In the genomic region with DNA sequence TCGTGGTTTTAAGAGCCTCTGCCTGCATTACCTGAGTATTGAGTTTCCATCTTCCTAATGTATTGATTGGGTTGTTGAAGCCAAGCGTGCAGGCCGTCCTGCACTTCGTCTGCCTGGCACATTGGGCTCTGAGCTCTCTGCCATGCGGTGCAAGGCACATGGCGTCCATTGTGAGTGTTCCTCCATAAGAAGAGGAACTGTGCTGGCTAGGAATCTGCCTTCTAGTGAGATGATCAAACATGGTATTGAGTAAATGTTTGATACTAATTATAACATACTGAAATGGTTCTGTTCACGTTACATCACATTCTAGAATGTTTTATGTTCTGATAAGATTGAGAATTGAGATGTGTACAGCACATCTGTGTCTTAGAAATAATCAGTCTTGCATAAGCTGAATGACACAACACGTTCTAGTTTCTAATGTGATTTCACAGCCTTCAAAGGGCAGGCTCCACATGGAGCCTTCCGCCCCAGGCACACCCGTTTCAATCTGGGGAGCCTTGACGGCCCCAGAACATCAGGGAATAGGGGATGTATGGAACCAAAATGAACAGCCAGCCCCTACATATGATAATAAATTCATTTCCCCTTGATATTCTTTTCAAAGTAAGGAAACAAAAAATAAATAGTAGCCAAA, we compare ENCODE assay signal across 19 cellular contexts. TPM values are rescaled to one million over a fixed set of nuclear protein-coding genes. Genes with fewer than 3 reads are reported as not detected.
A peak's percentile ranks its signal among the peaks of the same experiment; 100 is the strongest.
DNase-seq lines count a peak whose midpoint lies in the region; ATAC-seq and TF ChIP-seq lines count a peak whose summit lies in the region.
"Had no signal": no experiment of that assay in that cellular context is flagged by ENCODE, and none has a peak within 500 bp of the region (broad histone marks: within the 10 kb centered on the region; RNA-seq: fewer than 3 reads in every experiment).

No MANE protein-coding gene starts in this region.

- no peak for TF ChIP-seq POLR2A in NB4 (IDR thresholded peaks at IDR 0.05; ENCODE audit: extremely low read depth, insufficient read length)

- intact Hi-C loops in CD14-positive monocyte (cut with micrococcal nuclease): loop anchor here in 1 of 2 donors (5.0 kb wide), 1 partner anchor 155 kb away; no protein-coding TSS in a partner anchor

- TF ChIP-seq CTCF in CD14-positive monocyte (IDR thresholded peaks at IDR 0.05) (no peak), NB4 (IDR thresholded peaks at IDR 0.05; ENCODE audit: low read depth, low read length) (no peak), brain (conservative IDR thresholded peaks at IDR 0.05) (no peak)

- peaks cover 54% of the 10 kb centered on the region for H3K4me1 Mint-ChIP-seq in CD14-positive monocyte
- peaks cover 80% of the 10 kb centered on the region for H3K4me1 Mint-ChIP-seq in brain

- H3K27ac Mint-ChIP-seq in CD14-positive monocyte (peak overlapping the region; percentile 77 to 97 (median 88)), brain (peak overlapping the region; percentile 67 to 96 (median 91))
- H3K27ac Mint-ChIP-seq: activated CD4-positive, alpha-beta memory T cell treated with anti-CD3 and anti-CD28 coated beads for 36 hours had no signal

- H3K4me3 ChIP-seq in NB4 (ENCODE audit: low read depth, low read length): no peak overlapping the region
- H3K4me3 ChIP-seq: adrenal gland, coronary artery, hepatocyte, vagina had no signal

- H3K4me3 Mint-ChIP-seq in CD14-positive monocyte (peak overlapping the region in 1 of 2 donors; percentile 35), brain (peak overlapping the region in 1 of 5 experiments; percentile 46)
- H3K4me3 Mint-ChIP-seq: activated CD4-positive, alpha-beta memory T cell treated with anti-CD3 and anti-CD28 coated beads for 36 hours; activated T-helper 1 cell treated with anti-CD3 and anti-CD28 coated beads, Interleukin-12 subunit alpha, Interleukin-12 subunit beta, Interleukin-2, Interleukin-4 antibody, amounts not matched to agents 30 ng/mL and 10 ng/mL and 1 ng/mL, durations not matched to agents 14 hours and 24 hours and 36 hours had no signal

- peaks cover 0 to 2% (median 0%) of the 10 kb centered on the region in 3 donors for H3K27me3 Mint-ChIP-seq in CD14-positive monocyte (ENCODE audit: low read depth in 3 of 3)
- H3K27me3 Mint-ChIP-seq in brain: no peaks in the 10 kb centered on the region
- H3K27me3 Mint-ChIP-seq: activated CD4-positive, alpha-beta memory T cell treated with anti-CD3 and anti-CD28 coated beads for 36 hours had no signal

- no peak for ATAC-seq in GM21390 (IDR thresholded peaks at IDR 0.05; ENCODE audit: unreplicated experiment)
- ATAC-seq: esophagus mucosa, SK-N-SH treated with all-trans-retinoic acid at 6 μM for 48 hours had no signal

- DNase-seq in CD14-positive monocyte (ENCODE audit: low spot score): no peak
- peak; percentile 30 for DNase-seq in NB4 (ENCODE audit: low read depth)
- DNase-seq in midbrain (lab: John Stamatoyannopoulos, UW): peak; percentile 27
- DNase-seq in NCI-H2171 (lab: John Stamatoyannopoulos, UW): no peak
- DNase-seq in mucosa of gallbladder (ENCODE audit: low spot score): no peak
- no peak for DNase-seq in NCI-H1417 treated with DMSO at 0.1 percent for 48 hours (lab: John Stamatoyannopoulos, UW)
- DNase-seq: activated CD4-positive, alpha-beta memory T cell treated with anti-CD3 and anti-CD28 coated beads for 36 hours; NCI-H1694; posterior cingulate gyrus; stimulated activated naive CD4-positive, alpha-beta T cell treated with Interleukin-2 at 50 U/mL for 16 hours had no signal

- H3K9me3 Mint-ChIP-seq in CD14-positive monocyte: no peaks in the 10 kb centered on the region
- no peaks in the 10 kb centered on the region for H3K9me3 Mint-ChIP-seq in brain
- H3K9me3 Mint-ChIP-seq: activated CD4-positive, alpha-beta memory T cell treated with anti-CD3 and anti-CD28 coated beads for 36 hours; activated T-helper 1 cell treated with anti-CD3 and anti-CD28 coated beads, Interleukin-12 subunit alpha, Interleukin-12 subunit beta, Interleukin-2, Interleukin-4 antibody, amounts not matched to agents 30 ng/mL and 10 ng/mL and 1 ng/mL, durations not matched to agents 14 hours and 24 hours and 36 hours had no signal

- H3K36me3 Mint-ChIP-seq in CD14-positive monocyte: peaks cover 33 to 47% of the 10 kb centered on the region in 2 donors
- peaks cover 20% of the 10 kb centered on the region for H3K36me3 Mint-ChIP-seq in brain

RNA-seq across cellular contexts. Expression of gene USP10, which starts 42.9 kb away (rescaled TPM):
- polyA plus RNA-seq in CD14-positive monocyte (100 to 1,000 TPM in 1 of 2 donors, 10 to 100 TPM in 1; 90.9 to 115 TPM), brain (ENCODE audit: insufficient read depth, low read depth, low replicate concordance) (63.6 TPM)
- total RNA-seq in mucosa of gallbladder: 60.8 TPM

Comparison
In these comparisons a context has a peak if more than half of its experiments do, and no peak if none do; other contexts are left out.
1. DNase-seq: peak in NB4 (single experiment) and midbrain (single experiment); none in CD14-positive monocyte (single experiment), NCI-H2171 (single experiment), mucosa of gallbladder (single experiment) and NCI-H1417 treated with DMSO at 0.1 percent for 48 hours (single experiment).